12 cellular contexts compared by ENCODE assay signal in genomic region chr18:48872234-48873145, GRCh38.
A peak's percentile ranks its signal among the peaks of the same experiment; 100 is the strongest.
DNase-seq lines count a peak whose midpoint lies in the region; ATAC-seq, FAIRE-seq and TF ChIP-seq lines count a peak whose summit lies in the region.
"Had no signal": no experiment of that assay in that cellular context is flagged by ENCODE, and none has a peak within 500 bp of the region (broad histone marks: within the 10 kb centered on the region; RNA-seq: fewer than 3 reads in every experiment).

No MANE protein-coding gene starts in this region.

- TF ChIP-seq CTCF in WTC11 (IDR thresholded peaks at IDR 0.05): no peak
- TF ChIP-seq CTCF in hepatocyte (IDR thresholded peaks at IDR 0.05; ENCODE audit: poor library complexity): no peak

- H3K4me3 ChIP-seq in hepatocyte: no peak overlapping the region
- no peak overlapping the region for H3K4me3 ChIP-seq in small intestine (ENCODE audit: low read depth in 1 of 2, low read length in 2 of 2)
- H3K4me3 ChIP-seq: spleen had no signal

- H3K27me3 Mint-ChIP-seq in WTC11 (ENCODE audit: low read depth): peaks cover 5% of the 10 kb centered on the region; the same call in 1 of the 2 replicates

- 79% methylated on average over 20 of the region's 20 CpGs for WGBS in hepatocyte (ENCODE audit: low lambda C conversion rate, missing lambda C conversion rate)
- 78 to 87% (median 83%) methylated on average over 20 of the region's 20 CpGs for WGBS in small intestine, 3 donors

- H3K4me3 Mint-ChIP-seq in WTC11: no peak overlapping the region
- H3K4me3 Mint-ChIP-seq: T-helper 2 cell treated with Interferon-gamma antibody and Interleukin-4, amounts not matched to agents 5 μg/mL and 100 μg/mL, for 36 hours had no signal

- no peak overlapping the region for H3K27ac Mint-ChIP-seq in WTC11
- H3K27ac Mint-ChIP-seq: T-helper 2 cell treated with Interferon-gamma antibody and Interleukin-4, amounts not matched to agents 5 μg/mL and 100 μg/mL, for 36 hours had no signal

- ATAC-seq in WTC11 (no peak), HG03460 (IDR thresholded peaks at IDR 0.05; ENCODE audit: unreplicated experiment) (no peak), HG02970 (IDR thresholded peaks at IDR 0.05; ENCODE audit: low FRiP score, unreplicated experiment) (no peak)

- no peak overlapping the region for H2AFZ ChIP-seq in hepatocyte

- DNase-seq in A172 (ENCODE audit: low spot score): peak; percentile 23
- DNase-seq in GM03348 (ENCODE audit: low spot score): peak; percentile 70
- DNase-seq in WTC11 (ENCODE audit: low spot score): no peak
- no peak for DNase-seq in hepatocyte (ENCODE audit: low spot score)
- no peak for DNase-seq in GOT3 (lab: John Stamatoyannopoulos, UW)
- no peak for DNase-seq in small intestine
- DNase-seq: H7; spleen; stimulated activated naive CD4-positive, alpha-beta T cell had no signal

- no peak overlapping the region for H3K4me2 ChIP-seq in hepatocyte

- CTCF ChIA-PET in WTC11 (lab: Charles Lee): no interaction called here

- H4K20me1 ChIP-seq in hepatocyte (ENCODE audit: insufficient read depth, poor library complexity, severe bottlenecking): no peaks in the 10 kb centered on the region

- H3K36me3 Mint-ChIP-seq in WTC11: no peaks in the 10 kb centered on the region

- H3K27ac ChIP-seq in hepatocyte: peak overlapping the region; percentile 70
- no peak overlapping the region for H3K27ac ChIP-seq in small intestine (ENCODE audit: low read depth in 1 of 2, low read length in 1 of 2)
- H3K27ac ChIP-seq: spleen had no signal

- H3K9me3 ChIP-seq in hepatocyte (ENCODE audit: low read depth) (no peaks in the 10 kb centered on the region), small intestine (ENCODE audit: control insufficient read depth, low read depth) (no peaks in the 10 kb centered on the region)
- H3K9me3 ChIP-seq: spleen had no signal

- no peak for FAIRE-seq in small intestine (lab: Jason Lieb, UNC)

- H3K9me3 Mint-ChIP-seq in WTC11: no peaks in the 10 kb centered on the region
- H3K9me3 Mint-ChIP-seq: T-helper 2 cell treated with Interferon-gamma antibody and Interleukin-4, amounts not matched to agents 5 μg/mL and 100 μg/mL, for 36 hours had no signal

- peaks cover 35% of the 10 kb centered on the region for H3K4me1 ChIP-seq in hepatocyte (ENCODE audit: insufficient read depth)
- H3K4me1 ChIP-seq in small intestine (ENCODE audit: control insufficient read depth in 2 of 2, insufficient read depth in 1 of 2, low read depth in 1 of 2, low read length in 1 of 2): no peaks in the 10 kb centered on the region

- no peaks in the 10 kb centered on the region for H3K79me2 ChIP-seq in hepatocyte

- POLR2A ChIA-PET in WTC11 (lab: Charles Lee): no interaction called here

- H3K36me3 ChIP-seq in hepatocyte (replicated peaks; ENCODE audit: insufficient read depth, low read depth) (no peaks in the 10 kb centered on the region), small intestine (ENCODE audit: control insufficient read depth in 2 of 2, insufficient read depth in 2 of 2, low read length in 2 of 2) (no peaks in the 10 kb centered on the region)
- H3K36me3 ChIP-seq: spleen had no signal

- H3K9me2 ChIP-seq in hepatocyte (replicated peaks; ENCODE audit: insufficient read depth): no peaks in the 10 kb centered on the region

- H3K4me1 Mint-ChIP-seq in WTC11: peaks cover 8% of the 10 kb centered on the region

- H3K27me3 ChIP-seq in hepatocyte (no peaks in the 10 kb centered on the region), small intestine (ENCODE audit: control insufficient read depth in 2 of 2, insufficient read depth in 2 of 2, low read length in 2 of 2) (no peaks in the 10 kb centered on the region)
- H3K27me3 ChIP-seq: spleen had no signal

TF ChIP-seq in WTC11, 78 proteins besides CTCF, POLR2A, EP300 and RAD21:
- TF ChIP-seq PRRX2 (CRISPR knock-in tag; IDR thresholded peaks at IDR 0.05): no peak
- TF ChIP-seq ATF2 (CRISPR knock-in tag; IDR thresholded peaks at IDR 0.05; ENCODE audit: borderline replicate concordance, low read depth): no peak
- no peak for TF ChIP-seq ETV6 (CRISPR knock-in tag; IDR thresholded peaks at IDR 0.05)
- TF ChIP-seq TEAD1 (CRISPR knock-in tag; IDR thresholded peaks at IDR 0.05): no peak
- peak; percentile 47; the same call in 1 of the 2 replicates for TF ChIP-seq ZNF423 (CRISPR knock-in tag; IDR thresholded peaks at IDR 0.05)
- TF ChIP-seq PREB (CRISPR knock-in tag; IDR thresholded peaks at IDR 0.05; ENCODE audit: borderline replicate concordance): no peak

Comparison
In these comparisons a context has a peak if more than half of its experiments do, and no peak if none do; other contexts are left out.
1. DNase-seq: peak in A172 (single experiment) and GM03348 (single experiment); none in WTC11 (single experiment), hepatocyte (single experiment), GOT3 (single experiment) and small intestine (single experiment).